1 cellular context compared by ENCODE assay signal in the genomic region with DNA sequence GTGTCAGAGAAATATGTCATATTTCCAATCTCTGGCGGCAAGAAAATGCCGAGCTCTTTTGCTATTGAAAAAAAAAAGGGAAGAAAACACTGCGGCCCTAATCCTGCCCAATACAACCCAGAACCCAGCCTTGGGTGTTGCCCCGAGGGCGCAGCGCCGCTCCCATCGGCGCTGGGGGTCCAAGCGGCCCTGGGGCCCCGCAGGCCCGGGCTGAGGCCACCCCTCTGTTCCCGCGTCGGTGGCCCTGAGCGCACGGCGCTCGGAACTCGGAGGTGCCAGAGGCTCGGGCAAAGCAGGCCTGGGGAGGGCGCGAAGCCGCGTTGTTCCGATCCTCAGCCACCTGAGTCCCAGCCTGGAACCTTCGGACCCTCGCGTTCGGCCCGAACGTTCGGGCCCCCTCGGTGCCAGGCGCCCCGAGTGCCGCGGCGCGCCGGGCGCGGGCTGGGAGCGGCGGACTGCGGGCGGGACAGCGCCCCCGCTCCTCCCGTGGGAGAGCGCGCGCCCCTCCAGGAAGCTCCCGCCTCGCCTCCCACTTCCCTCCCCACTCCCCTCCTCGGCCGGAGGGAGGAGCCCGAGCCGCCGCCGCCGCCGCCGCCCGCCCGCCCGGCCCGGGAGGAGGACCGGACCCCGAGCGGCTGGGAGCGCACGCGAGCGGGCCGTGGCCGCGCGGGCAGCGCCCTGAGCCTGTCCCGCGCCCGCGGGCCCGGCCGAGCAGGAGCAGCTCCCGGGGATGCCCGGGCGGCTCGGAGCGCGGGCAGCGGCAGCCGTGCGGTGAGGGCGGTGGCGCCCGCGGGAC.
TF ChIP-seq lines count a peak whose summit lies in the region.

A gene (plus strand): TSS at position 594 of the 796 bp plus-strand sequence. CDS start 18,160 bp downstream, outside the sequence.

TF ChIP-seq in HepG2, 621 proteins besides CTCF, POLR2A, EP300 and RAD21 (continued from another document and continues in another):
- TF ChIP-seq, protein P1, sequence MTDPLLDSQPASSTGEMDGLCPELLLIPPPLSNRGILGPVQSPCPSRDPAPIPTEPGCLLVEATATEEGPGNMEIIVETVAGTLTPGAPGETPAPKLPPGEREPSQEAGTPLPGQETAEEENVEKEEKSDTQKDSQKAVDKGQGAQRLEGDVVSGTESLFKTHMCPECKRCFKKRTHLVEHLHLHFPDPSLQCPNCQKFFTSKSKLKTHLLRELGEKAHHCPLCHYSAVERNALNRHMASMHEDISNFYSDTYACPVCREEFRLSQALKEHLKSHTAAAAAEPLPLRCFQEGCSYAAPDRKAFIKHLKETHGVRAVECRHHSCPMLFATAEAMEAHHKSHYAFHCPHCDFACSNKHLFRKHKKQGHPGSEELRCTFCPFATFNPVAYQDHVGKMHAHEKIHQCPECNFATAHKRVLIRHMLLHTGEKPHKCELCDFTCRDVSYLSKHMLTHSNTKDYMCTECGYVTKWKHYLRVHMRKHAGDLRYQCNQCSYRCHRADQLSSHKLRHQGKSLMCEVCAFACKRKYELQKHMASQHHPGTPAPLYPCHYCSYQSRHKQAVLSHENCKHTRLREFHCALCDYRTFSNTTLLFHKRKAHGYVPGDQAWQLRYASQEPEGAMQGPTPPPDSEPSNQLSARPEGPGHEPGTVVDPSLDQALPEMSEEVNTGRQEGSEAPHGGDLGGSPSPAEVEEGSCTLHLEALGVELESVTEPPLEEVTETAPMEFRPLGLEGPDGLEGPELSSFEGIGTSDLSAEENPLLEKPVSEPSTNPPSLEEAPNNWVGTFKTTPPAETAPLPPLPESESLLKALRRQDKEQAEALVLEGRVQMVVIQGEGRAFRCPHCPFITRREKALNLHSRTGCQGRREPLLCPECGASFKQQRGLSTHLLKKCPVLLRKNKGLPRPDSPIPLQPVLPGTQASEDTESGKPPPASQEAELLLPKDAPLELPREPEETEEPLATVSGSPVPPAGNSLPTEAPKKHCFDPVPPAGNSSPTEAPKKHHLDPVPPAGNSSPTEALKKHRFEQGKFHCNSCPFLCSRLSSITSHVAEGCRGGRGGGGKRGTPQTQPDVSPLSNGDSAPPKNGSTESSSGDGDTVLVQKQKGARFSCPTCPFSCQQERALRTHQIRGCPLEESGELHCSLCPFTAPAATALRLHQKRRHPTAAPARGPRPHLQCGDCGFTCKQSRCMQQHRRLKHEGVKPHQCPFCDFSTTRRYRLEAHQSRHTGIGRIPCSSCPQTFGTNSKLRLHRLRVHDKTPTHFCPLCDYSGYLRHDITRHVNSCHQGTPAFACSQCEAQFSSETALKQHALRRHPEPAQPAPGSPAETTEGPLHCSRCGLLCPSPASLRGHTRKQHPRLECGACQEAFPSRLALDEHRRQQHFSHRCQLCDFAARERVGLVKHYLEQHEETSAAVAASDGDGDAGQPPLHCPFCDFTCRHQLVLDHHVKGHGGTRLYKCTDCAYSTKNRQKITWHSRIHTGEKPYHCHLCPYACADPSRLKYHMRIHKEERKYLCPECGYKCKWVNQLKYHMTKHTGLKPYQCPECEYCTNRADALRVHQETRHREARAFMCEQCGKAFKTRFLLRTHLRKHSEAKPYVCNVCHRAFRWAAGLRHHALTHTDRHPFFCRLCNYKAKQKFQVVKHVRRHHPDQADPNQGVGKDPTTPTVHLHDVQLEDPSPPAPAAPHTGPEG (CRISPR knock-in tag; IDR thresholded peaks at IDR 0.05), result no peak; the same call in 1 of the 2 replicates
- TF ChIP-seq, protein P2, sequence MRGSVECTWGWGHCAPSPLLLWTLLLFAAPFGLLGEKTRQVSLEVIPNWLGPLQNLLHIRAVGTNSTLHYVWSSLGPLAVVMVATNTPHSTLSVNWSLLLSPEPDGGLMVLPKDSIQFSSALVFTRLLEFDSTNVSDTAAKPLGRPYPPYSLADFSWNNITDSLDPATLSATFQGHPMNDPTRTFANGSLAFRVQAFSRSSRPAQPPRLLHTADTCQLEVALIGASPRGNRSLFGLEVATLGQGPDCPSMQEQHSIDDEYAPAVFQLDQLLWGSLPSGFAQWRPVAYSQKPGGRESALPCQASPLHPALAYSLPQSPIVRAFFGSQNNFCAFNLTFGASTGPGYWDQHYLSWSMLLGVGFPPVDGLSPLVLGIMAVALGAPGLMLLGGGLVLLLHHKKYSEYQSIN (CRISPR knock-in tag; IDR thresholded peaks at IDR 0.05; ENCODE audit: borderline replicate concordance), result no peak
- TF ChIP-seq ZFY (CRISPR knock-in tag; IDR thresholded peaks at IDR 0.05) (peak; percentile 71), IRF2 (CRISPR knock-in tag; IDR thresholded peaks at IDR 0.05) (no peak), ZNF235 (CRISPR knock-in tag; IDR thresholded peaks at IDR 0.05; ENCODE audit: borderline replicate concordance) (no peak), ARID2 (CRISPR knock-in tag; IDR thresholded peaks at IDR 0.05; ENCODE audit: borderline replicate concordance) (0 out of 2 replicates have a peak, but pooled peaks have one; percentile 45), TBL1XR1 (IDR thresholded peaks at IDR 0.05; ENCODE audit: borderline replicate concordance, low read length, partially characterized antibody) (no peak), GATAD2A (CRISPR knock-in tag; IDR thresholded peaks at IDR 0.05) (0 out of 2 replicates have a peak, but pooled peaks have one; percentile 8), FOXP1 (IDR thresholded peaks at IDR 0.05) (no peak), FOXP1 (CRISPR knock-in tag; IDR thresholded peaks at IDR 0.05) (no peak), ZNF607 (CRISPR knock-in tag; IDR thresholded peaks at IDR 0.05; ENCODE audit: borderline replicate concordance) (no peak), HDAC6 (IDR thresholded peaks at IDR 0.05; ENCODE audit: low read depth, low read length) (no peak), HIVEP1 (CRISPR knock-in tag; IDR thresholded peaks at IDR 0.05) (no peak), SRSF9 (IDR thresholded peaks at IDR 0.05; ENCODE audit: borderline replicate concordance, insufficient read depth, low read depth, low read length, poor library complexity, severe bottlenecking) (no peak), ZSCAN21 (CRISPR knock-in tag; IDR thresholded peaks at IDR 0.05; ENCODE audit: borderline replicate concordance) (peak; percentile 20; the same call in 1 of the 2 replicates), ZNF737 (CRISPR knock-in tag; IDR thresholded peaks at IDR 0.05; ENCODE audit: borderline replicate concordance) (no peak), ZNF3 (CRISPR knock-in tag; IDR thresholded peaks at IDR 0.05) (no peak), REPIN1 (CRISPR knock-in tag; IDR thresholded peaks at IDR 0.05; ENCODE audit: borderline replicate concordance, low read depth) (no peak), KMT2A (CRISPR knock-in tag; IDR thresholded peaks at IDR 0.05) (no peak), TOPORS (CRISPR knock-in tag; IDR thresholded peaks at IDR 0.05) (no peak), MAFK (conservative IDR thresholded peaks at IDR 0.05 in 1 of 2, IDR thresholded peaks at IDR 0.05 in 1 of 2; ENCODE audit: low read length in 2 of 2) (no peak), SNAPC2 (CRISPR knock-in tag; IDR thresholded peaks at IDR 0.05) (no peak), NFE2L1 (CRISPR knock-in tag; IDR thresholded peaks at IDR 0.05; ENCODE audit: borderline replicate concordance) (no peak), DPF2 (CRISPR knock-in tag; IDR thresholded peaks at IDR 0.05; ENCODE audit: borderline replicate concordance, low read depth) (no peak), KLF12 (CRISPR knock-in tag; IDR thresholded peaks at IDR 0.05; ENCODE audit: borderline replicate concordance) (peak; percentile 25; the same call in 1 of the 2 replicates), ZNF510 (CRISPR knock-in tag; IDR thresholded peaks at IDR 0.05; ENCODE audit: low read depth) (no peak), ZNF773 (CRISPR knock-in tag; IDR thresholded peaks at IDR 0.05; ENCODE audit: borderline replicate concordance) (no peak), ZNF121 (CRISPR knock-in tag; IDR thresholded peaks at IDR 0.05) (no peak), ZNF30 (CRISPR knock-in tag; IDR thresholded peaks at IDR 0.05) (no peak), NCOA1 (CRISPR knock-in tag; IDR thresholded peaks at IDR 0.05) (no peak), HMG20A (CRISPR knock-in tag; IDR thresholded peaks at IDR 0.05; ENCODE audit: borderline replicate concordance) (no peak), ZBTB1 (CRISPR knock-in tag; IDR thresholded peaks at IDR 0.05; ENCODE audit: borderline replicate concordance) (no peak)
- TF ChIP-seq, protein P3, sequence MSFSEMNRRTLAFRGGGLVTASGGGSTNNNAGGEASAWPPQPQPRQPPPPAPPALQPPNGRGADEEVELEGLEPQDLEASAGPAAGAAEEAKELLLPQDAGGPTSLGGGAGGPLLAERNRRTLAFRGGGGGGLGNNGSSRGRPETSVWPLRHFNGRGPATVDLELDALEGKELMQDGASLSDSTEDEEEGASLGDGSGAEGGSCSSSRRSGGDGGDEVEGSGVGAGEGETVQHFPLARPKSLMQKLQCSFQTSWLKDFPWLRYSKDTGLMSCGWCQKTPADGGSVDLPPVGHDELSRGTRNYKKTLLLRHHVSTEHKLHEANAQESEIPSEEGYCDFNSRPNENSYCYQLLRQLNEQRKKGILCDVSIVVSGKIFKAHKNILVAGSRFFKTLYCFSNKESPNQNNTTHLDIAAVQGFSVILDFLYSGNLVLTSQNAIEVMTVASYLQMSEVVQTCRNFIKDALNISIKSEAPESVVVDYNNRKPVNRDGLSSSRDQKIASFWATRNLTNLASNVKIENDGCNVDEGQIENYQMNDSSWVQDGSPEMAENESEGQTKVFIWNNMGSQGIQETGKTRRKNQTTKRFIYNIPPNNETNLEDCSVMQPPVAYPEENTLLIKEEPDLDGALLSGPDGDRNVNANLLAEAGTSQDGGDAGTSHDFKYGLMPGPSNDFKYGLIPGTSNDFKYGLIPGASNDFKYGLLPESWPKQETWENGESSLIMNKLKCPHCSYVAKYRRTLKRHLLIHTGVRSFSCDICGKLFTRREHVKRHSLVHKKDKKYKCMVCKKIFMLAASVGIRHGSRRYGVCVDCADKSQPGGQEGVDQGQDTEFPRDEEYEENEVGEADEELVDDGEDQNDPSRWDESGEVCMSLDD (CRISPR knock-in tag; IDR thresholded peaks at IDR 0.05; ENCODE audit: borderline replicate concordance), result no peak
- TF ChIP-seq, protein P4, sequence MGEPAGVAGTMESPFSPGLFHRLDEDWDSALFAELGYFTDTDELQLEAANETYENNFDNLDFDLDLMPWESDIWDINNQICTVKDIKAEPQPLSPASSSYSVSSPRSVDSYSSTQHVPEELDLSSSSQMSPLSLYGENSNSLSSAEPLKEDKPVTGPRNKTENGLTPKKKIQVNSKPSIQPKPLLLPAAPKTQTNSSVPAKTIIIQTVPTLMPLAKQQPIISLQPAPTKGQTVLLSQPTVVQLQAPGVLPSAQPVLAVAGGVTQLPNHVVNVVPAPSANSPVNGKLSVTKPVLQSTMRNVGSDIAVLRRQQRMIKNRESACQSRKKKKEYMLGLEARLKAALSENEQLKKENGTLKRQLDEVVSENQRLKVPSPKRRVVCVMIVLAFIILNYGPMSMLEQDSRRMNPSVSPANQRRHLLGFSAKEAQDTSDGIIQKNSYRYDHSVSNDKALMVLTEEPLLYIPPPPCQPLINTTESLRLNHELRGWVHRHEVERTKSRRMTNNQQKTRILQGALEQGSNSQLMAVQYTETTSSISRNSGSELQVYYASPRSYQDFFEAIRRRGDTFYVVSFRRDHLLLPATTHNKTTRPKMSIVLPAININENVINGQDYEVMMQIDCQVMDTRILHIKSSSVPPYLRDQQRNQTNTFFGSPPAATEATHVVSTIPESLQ (CRISPR knock-in tag; conservative IDR thresholded peaks at IDR 0.05), result no peak
- TF ChIP-seq, protein P5, sequence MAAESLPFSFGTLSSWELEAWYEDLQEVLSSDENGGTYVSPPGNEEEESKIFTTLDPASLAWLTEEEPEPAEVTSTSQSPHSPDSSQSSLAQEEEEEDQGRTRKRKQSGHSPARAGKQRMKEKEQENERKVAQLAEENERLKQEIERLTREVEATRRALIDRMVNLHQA (CRISPR knock-in tag; IDR thresholded peaks at IDR 0.05), result no peak
- TF ChIP-seq, protein P6, sequence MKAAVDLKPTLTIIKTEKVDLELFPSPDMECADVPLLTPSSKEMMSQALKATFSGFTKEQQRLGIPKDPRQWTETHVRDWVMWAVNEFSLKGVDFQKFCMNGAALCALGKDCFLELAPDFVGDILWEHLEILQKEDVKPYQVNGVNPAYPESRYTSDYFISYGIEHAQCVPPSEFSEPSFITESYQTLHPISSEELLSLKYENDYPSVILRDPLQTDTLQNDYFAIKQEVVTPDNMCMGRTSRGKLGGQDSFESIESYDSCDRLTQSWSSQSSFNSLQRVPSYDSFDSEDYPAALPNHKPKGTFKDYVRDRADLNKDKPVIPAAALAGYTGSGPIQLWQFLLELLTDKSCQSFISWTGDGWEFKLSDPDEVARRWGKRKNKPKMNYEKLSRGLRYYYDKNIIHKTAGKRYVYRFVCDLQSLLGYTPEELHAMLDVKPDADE (CRISPR knock-in tag; IDR thresholded peaks at IDR 0.05), result no peak
- TF ChIP-seq, protein P7, sequence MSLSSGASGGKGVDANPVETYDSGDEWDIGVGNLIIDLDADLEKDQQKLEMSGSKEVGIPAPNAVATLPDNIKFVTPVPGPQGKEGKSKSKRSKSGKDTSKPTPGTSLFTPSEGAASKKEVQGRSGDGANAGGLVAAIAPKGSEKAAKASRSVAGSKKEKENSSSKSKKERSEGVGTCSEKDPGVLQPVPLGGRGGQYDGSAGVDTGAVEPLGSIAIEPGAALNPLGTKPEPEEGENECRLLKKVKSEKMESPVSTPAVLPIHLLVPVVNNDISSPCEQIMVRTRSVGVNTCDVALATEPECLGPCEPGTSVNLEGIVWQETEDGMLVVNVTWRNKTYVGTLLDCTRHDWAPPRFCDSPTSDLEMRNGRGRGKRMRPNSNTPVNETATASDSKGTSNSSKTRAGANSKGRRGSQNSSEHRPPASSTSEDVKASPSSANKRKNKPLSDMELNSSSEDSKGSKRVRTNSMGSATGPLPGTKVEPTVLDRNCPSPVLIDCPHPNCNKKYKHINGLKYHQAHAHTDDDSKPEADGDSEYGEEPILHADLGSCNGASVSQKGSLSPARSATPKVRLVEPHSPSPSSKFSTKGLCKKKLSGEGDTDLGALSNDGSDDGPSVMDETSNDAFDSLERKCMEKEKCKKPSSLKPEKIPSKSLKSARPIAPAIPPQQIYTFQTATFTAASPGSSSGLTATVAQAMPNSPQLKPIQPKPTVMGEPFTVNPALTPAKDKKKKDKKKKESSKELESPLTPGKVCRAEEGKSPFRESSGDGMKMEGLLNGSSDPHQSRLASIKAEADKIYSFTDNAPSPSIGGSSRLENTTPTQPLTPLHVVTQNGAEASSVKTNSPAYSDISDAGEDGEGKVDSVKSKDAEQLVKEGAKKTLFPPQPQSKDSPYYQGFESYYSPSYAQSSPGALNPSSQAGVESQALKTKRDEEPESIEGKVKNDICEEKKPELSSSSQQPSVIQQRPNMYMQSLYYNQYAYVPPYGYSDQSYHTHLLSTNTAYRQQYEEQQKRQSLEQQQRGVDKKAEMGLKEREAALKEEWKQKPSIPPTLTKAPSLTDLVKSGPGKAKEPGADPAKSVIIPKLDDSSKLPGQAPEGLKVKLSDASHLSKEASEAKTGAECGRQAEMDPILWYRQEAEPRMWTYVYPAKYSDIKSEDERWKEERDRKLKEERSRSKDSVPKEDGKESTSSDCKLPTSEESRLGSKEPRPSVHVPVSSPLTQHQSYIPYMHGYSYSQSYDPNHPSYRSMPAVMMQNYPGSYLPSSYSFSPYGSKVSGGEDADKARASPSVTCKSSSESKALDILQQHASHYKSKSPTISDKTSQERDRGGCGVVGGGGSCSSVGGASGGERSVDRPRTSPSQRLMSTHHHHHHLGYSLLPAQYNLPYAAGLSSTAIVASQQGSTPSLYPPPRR (CRISPR knock-in tag; IDR thresholded peaks at IDR 0.05; ENCODE audit: borderline replicate concordance), result no peak
